ENCODE assay signal across 8 cellular contexts in genomic region chr16:2560798-2561133, GRCh38. TPM values are rescaled to one million over a fixed set of nuclear protein-coding genes. Genes with fewer than 3 reads are reported as not detected.
A peak's percentile ranks its signal among the peaks of the same experiment; 100 is the strongest.
DNase-seq lines count a peak whose midpoint lies in the region; ATAC-seq, FAIRE-seq and TF ChIP-seq lines count a peak whose summit lies in the region.
"Not testable (repeated sequence)": the region's sequence is repeated elsewhere in the genome, so short reads cannot be mapped to it uniquely, and the experiment has no call there.

No MANE protein-coding gene starts in this region.

- not testable (repeated sequence) for H3K27me3 Mint-ChIP-seq in activated CD4-positive, alpha-beta memory T cell treated with anti-CD3 and anti-CD28 coated beads, Interleukin-2, amount 10 ng/mL, durations not matched to agents 7 days and 5 days

- not testable (repeated sequence) for H4K20me1 ChIP-seq in DND-41 (ENCODE audit: insufficient read depth, low read length); K562 (replicated peaks; ENCODE audit: control insufficient read depth, insufficient read depth, low read length)

- H3K4me2 ChIP-seq in DND-41 (ENCODE audit: insufficient read depth, low read length); K562 (ENCODE audit: insufficient read depth, low read length): not testable (repeated sequence)

- peak; percentile 34; the same call in 1 of the 2 replicates for TF ChIP-seq RAD21 in Ishikawa (IDR thresholded peaks at IDR 0.05; ENCODE audit: low read depth)
- not testable (repeated sequence) for TF ChIP-seq RAD21 in K562 (CRISPR knock-in tag; conservative IDR thresholded peaks at IDR 0.05 in 1 of 2, IDR thresholded peaks at IDR 0.05 in 1 of 2)

- BruUV-seq in K562 (replicated peaks; lab: Mats Ljungman, UMichigan) = not testable (repeated sequence)

- H3K36me3 ChIP-seq in DND-41 (ENCODE audit: insufficient read depth, low read length); K562 (ENCODE audit: control insufficient read depth, insufficient read depth, low read length); heart left ventricle; pancreas: not testable (repeated sequence)

- peak; percentile 88 for FAIRE-seq in K562 (lab: Jason Lieb, UNC)
- not testable (repeated sequence) for FAIRE-seq in pancreas (lab: Jason Lieb, UNC)

- CTCF ChIA-PET in activated CD4-positive, alpha-beta memory T cell treated with anti-CD3 and anti-CD28 coated beads, Interleukin-2, amount 10 ng/mL, durations not matched to agents 7 days and 5 days (lab: Charles Lee); K562 (lab: Yijun Ruan, JAX; ENCODE audit: low intra/inter-chr PET ratio): not testable (repeated sequence)

- intact Hi-C loops in K562 (cut with micrococcal nuclease); heart left ventricle (cut with DNase I); pancreas (cut with DNase I): not testable (repeated sequence)

- POLR2A ChIA-PET in activated CD4-positive, alpha-beta memory T cell treated with anti-CD3 and anti-CD28 coated beads, Interleukin-2, amount 10 ng/mL, durations not matched to agents 7 days and 5 days (lab: Charles Lee); K562 (lab: Yijun Ruan, JAX): not testable (repeated sequence)

- H3K9me3 Mint-ChIP-seq in activated CD4-positive, alpha-beta memory T cell treated with anti-CD3 and anti-CD28 coated beads, Interleukin-2, amount 10 ng/mL, durations not matched to agents 7 days and 5 days = not testable (repeated sequence)

- 0% methylated on average over 1 of the region's 4 CpGs for WGBS in K562 (ENCODE audit: insufficient coverage, low coverage, missing lambda C conversion rate)
- whole genome bisulfite sequencing in heart left ventricle, 4 donors = 0 to 7% methylated on average over 2 of the region's 4 CpGs; no CpG with 5 or more reads in 2 of the 4 donors
- 8 to 11% methylated on average over 2 of the region's 4 CpGs for WGBS in pancreas, 2 donors

- H3K4me1 Mint-ChIP-seq in activated CD4-positive, alpha-beta memory T cell treated with anti-CD3 and anti-CD28 coated beads, Interleukin-2, amount 10 ng/mL, durations not matched to agents 7 days and 5 days = not testable (repeated sequence)

- not testable (repeated sequence) for H3K4me3 Mint-ChIP-seq in activated CD4-positive, alpha-beta memory T cell treated with anti-CD3 and anti-CD28 coated beads, Interleukin-2, amount 10 ng/mL, durations not matched to agents 7 days and 5 days

- in situ Hi-C loops in K562 (cut with MboI) = not testable (repeated sequence)

- not testable (repeated sequence) for TF ChIP-seq POLR2A in K562 (conservative IDR thresholded peaks at IDR 0.05); heart left ventricle (IDR thresholded peaks at IDR 0.05)

- not testable (repeated sequence) for H3K27ac ChIP-seq in DND-41 (ENCODE audit: low read length); K562 (ENCODE audit: extremely low read depth, low read depth, low read length); heart left ventricle; pancreas

- ATAC-seq in DND-41 (ENCODE audit: insufficient read depth, low read depth) = peak; percentile 92
- ATAC-seq in GM21723 (IDR thresholded peaks at IDR 0.05; ENCODE audit: unreplicated experiment) = peak; percentile 40
- peak; percentile 99 for ATAC-seq in K562
- peak; percentile 63 to 91 (median 78) for ATAC-seq in heart left ventricle
- ATAC-seq in pancreas = peak; percentile 80 to 97 (median 92)

- not testable (repeated sequence) for H3K79me2 ChIP-seq in DND-41 (ENCODE audit: insufficient read depth, low read length); K562 (ENCODE audit: control insufficient read depth, insufficient read depth, low read length)

- not testable (repeated sequence) for H3K4me3 ChIP-seq in DND-41 (ENCODE audit: low read depth in 1 of 2, low read length in 2 of 2); K562; heart left ventricle; pancreas

- TF ChIP-seq EP300 in Ishikawa (IDR thresholded peaks at IDR 0.05; ENCODE audit: borderline replicate concordance); K562 (IDR thresholded peaks at IDR 0.05; ENCODE audit: low read length): not testable (repeated sequence)

- peak; percentile 33 for TF ChIP-seq CTCF in DND-41 (IDR thresholded peaks at IDR 0.05; ENCODE audit: borderline replicate concordance, extremely low read depth, low read length, poor library complexity, severe bottlenecking)
- peak in 2 of 3 experiments; percentile 36 to 37; a peak in 4 of 6 replicates for TF ChIP-seq CTCF in K562 (IDR thresholded peaks at IDR 0.05 in 2 of 3, conservative IDR thresholded peaks at IDR 0.05 in 1 of 3; ENCODE audit: insufficient read depth in 2 of 3, low read depth in 1 of 3, low read length in 3 of 3)
- peak in 11 of 12 donors; percentile 23 to 51 (median 37) for TF ChIP-seq CTCF in heart left ventricle (IDR thresholded peaks at IDR 0.05)
- TF ChIP-seq CTCF in pancreas (IDR thresholded peaks at IDR 0.05) = peak in 3 of 4 donors; percentile 23 to 32 (median 31)

- not testable (repeated sequence) for H3K9me1 ChIP-seq in K562 (ENCODE audit: control insufficient read depth, insufficient read depth, low read length)

- H3K9ac ChIP-seq in DND-41 (ENCODE audit: low read depth, low read length); K562 (ENCODE audit: insufficient read depth in 1 of 2, low read depth in 2 of 2, low read length in 2 of 2): not testable (repeated sequence)

- H3K36me3 Mint-ChIP-seq in activated CD4-positive, alpha-beta memory T cell treated with anti-CD3 and anti-CD28 coated beads, Interleukin-2, amount 10 ng/mL, durations not matched to agents 7 days and 5 days (ENCODE audit: low read depth) = not testable (repeated sequence)

- peak; percentile 69 for DNase-seq in DND-41
- DNase-seq in activated CD4-positive, alpha-beta memory T cell treated with anti-CD3 and anti-CD28 coated beads, Interleukin-2, amount 10 ng/mL, durations not matched to agents 7 days and 5 days = peak; percentile 70
- DNase-seq in K562 (ENCODE audit: extremely low read depth in 1 of 4, low spot score in 3 of 4) = not testable (repeated sequence)
- DNase-seq in heart left ventricle = peak; percentile 49 to 75 (median 58)
- DNase-seq in pancreas = peak; percentile 49 to 87 (median 64)
- peak; percentile 26 for DNase-seq in stimulated activated CD8-positive, alpha-beta memory T cell treated with anti-CD3 and anti-CD28 coated beads, Interleukin-7, amount 100 ng/mL, for 24 hours (ENCODE audit: low read depth)

- H3K4me1 ChIP-seq in DND-41 (ENCODE audit: insufficient read depth, low read length); K562 (replicated peaks in 1 of 2; ENCODE audit: control insufficient read depth in 2 of 2, insufficient read depth in 2 of 2, low read length in 2 of 2); heart left ventricle; pancreas: not testable (repeated sequence)

- H3K27ac Mint-ChIP-seq in activated CD4-positive, alpha-beta memory T cell treated with anti-CD3 and anti-CD28 coated beads, Interleukin-2, amount 10 ng/mL, durations not matched to agents 7 days and 5 days = not testable (repeated sequence)

- H3K27me3 ChIP-seq in DND-41 (ENCODE audit: insufficient read depth, low read length, poor library complexity); K562 (ENCODE audit: control insufficient read depth in 2 of 2, insufficient read depth in 2 of 2, low read length in 2 of 2); heart left ventricle; pancreas: not testable (repeated sequence)

- not testable (repeated sequence) for H2AFZ ChIP-seq in DND-41 (ENCODE audit: low read depth, low read length); K562 (ENCODE audit: low read depth, low read length)

- H3K9me3 ChIP-seq in DND-41 (ENCODE audit: insufficient read depth, low read length, severe bottlenecking); K562 (replicated peaks; ENCODE audit: control insufficient read depth, insufficient read depth, low read depth, low read length); heart left ventricle; pancreas: not testable (repeated sequence)

RNA-seq across cellular contexts. Expression of gene PDPK1, which starts 22.9 kb away (rescaled TPM):
- 10 to 100 TPM; 43.5 to 45.2 TPM for total RNA-seq in activated CD4-positive, alpha-beta memory T cell treated with anti-CD3 and anti-CD28 coated beads, Interleukin-2, amount 10 ng/mL, durations not matched to agents 7 days and 5 days
- 117 and 145 TPM in 2 replicates for total RNA-seq in K562 (2011; cell fraction: chromatin; rRNA removed; ENCODE audit: low replicate concordance)
- total RNA-seq in K562 (2011; cell fraction: nucleolus; rRNA removed) = 53.9 and 57.6 TPM in 2 replicates
- 56.8 and 78.9 TPM in 2 replicates for total RNA-seq in K562 (2011; cell fraction: nucleoplasm; rRNA removed)
- total RNA-seq in K562 (2014; rRNA removed) (11.1 and 16.5 TPM in 2 replicates), K562 (2014; rRNA removed; fragmentation: Illumina TruSeq; extraction: Trizol) (18.7 and 20.4 TPM in 2 replicates), K562 (2015; rRNA removed; fragmentation: Illumina TruSeq; extraction: Trizol) (15.2 and 17.1 TPM in 2 replicates), K562 (2021) (37.2 and 38.9 TPM in 2 replicates), heart left ventricle (10 to 100 TPM; 29.1 to 54.1 (median 40.4) TPM), pancreas (10 to 100 TPM; 24.2 to 34.8 (median 31.9) TPM)
- polyA plus RNA-seq in K562 (2011; rRNA removed) (32.1 and 37.1 TPM in 2 replicates), K562 (2014; fragmentation: Illumina TruSeq; extraction: Trizol) (30.3 and 32.4 TPM in 2 replicates), K562 (2014; fragmentation: Nextera tagmentation; extraction: Ambion mirVana) (1 to 10 TPM; 4.0 to 4.6 TPM), K562 (2014; rRNA removed) (21.3 and 22.3 TPM in 2 replicates), heart left ventricle (10 to 100 TPM; 12.3 to 32.3 TPM), pancreas (10 to 100 TPM; 12.7 to 27.3 TPM)
- polyA plus RNA-seq in K562 (2011; cell fraction: cytosol; rRNA removed) = 18.7 and 25.8 TPM in 2 replicates
- polyA plus RNA-seq in K562 (2011; cell fraction: nucleus; rRNA removed) = 31.1 and 36.8 TPM in 2 replicates
- polyA plus RNA-seq in K562 (2012) = 16.3 and 20.5 TPM in 2 replicates
- 40.3 and 44.0 TPM in 2 replicates for polyA minus RNA-seq in K562 (2011; rRNA and poly(A)+ RNA removed)
- 13.6 and 19.9 TPM in 2 replicates for polyA minus RNA-seq in K562 (2011; cell fraction: cytosol; rRNA and poly(A)+ RNA removed)
- 15.1 and 20.4 TPM in 2 replicates for polyA minus RNA-seq in K562 (2011; cell fraction: nucleus; rRNA and poly(A)+ RNA removed)

RNA-seq across cellular contexts. Expression of gene CEMP1, which starts 29.6 kb away (rescaled TPM):
- under 1 TPM in 1 of 2 experiments, not detected in 1; 0.23 TPM for total RNA-seq in activated CD4-positive, alpha-beta memory T cell treated with anti-CD3 and anti-CD28 coated beads, Interleukin-2, amount 10 ng/mL, durations not matched to agents 7 days and 5 days
- total RNA-seq in K562 (2011; cell fraction: chromatin; rRNA removed; ENCODE audit: low replicate concordance) = 0.21 TPM in 1 of 2 replicates, not detected in the other
- total RNA-seq in K562 (2011; cell fraction: nucleolus; rRNA removed) = 0.39 and 0.83 TPM in 2 replicates
- not detected in 2 replicates for total RNA-seq in K562 (2011; cell fraction: nucleoplasm; rRNA removed)
- total RNA-seq in K562 (2014; rRNA removed) (not detected in 2 replicates), K562 (2014; rRNA removed; fragmentation: Illumina TruSeq; extraction: Trizol) (not detected in 2 replicates), K562 (2015; rRNA removed; fragmentation: Illumina TruSeq; extraction: Trizol) (not detected in 2 replicates), K562 (2021) (not detected in 2 replicates), heart left ventricle (under 1 TPM in 1 of 9 donors, not detected in 8; 0.18 TPM), pancreas (under 1 TPM; 0.12 to 0.92 (median 0.62) TPM)
- polyA plus RNA-seq in K562 (2011; rRNA removed) (not detected in 2 replicates), K562 (2014; fragmentation: Illumina TruSeq; extraction: Trizol) (not detected in 2 replicates), K562 (2014; fragmentation: Nextera tagmentation; extraction: Ambion mirVana) (under 1 TPM in 1 of 2 experiments, not detected in 1; 0.45 TPM), K562 (2014; rRNA removed) (0.05 TPM in 1 of 2 replicates, not detected in the other), heart left ventricle (under 1 TPM; 0.04 to 0.27 TPM), pancreas (1 to 10 TPM; 1.1 to 1.2 TPM)
- polyA plus RNA-seq in K562 (2011; cell fraction: cytosol; rRNA removed) = not detected in 2 replicates
- polyA plus RNA-seq in K562 (2011; cell fraction: nucleus; rRNA removed) = 0.11 TPM in 1 of 2 replicates, not detected in the other
- 3.4 TPM in 1 of 2 replicates, not detected in the other for polyA plus RNA-seq in K562 (2012)
- not detected in 2 replicates for polyA minus RNA-seq in K562 (2011; rRNA and poly(A)+ RNA removed)
- polyA minus RNA-seq in K562 (2011; cell fraction: cytosol; rRNA and poly(A)+ RNA removed) = not detected in 2 replicates
- polyA minus RNA-seq in K562 (2011; cell fraction: nucleus; rRNA and poly(A)+ RNA removed) = 0.13 and 0.33 TPM in 2 replicates

RNA-seq across cellular contexts. Expression of gene AMDHD2, which starts 40.6 kb away (rescaled TPM):
- 10 to 100 TPM; 51.6 to 55.5 TPM for total RNA-seq in activated CD4-positive, alpha-beta memory T cell treated with anti-CD3 and anti-CD28 coated beads, Interleukin-2, amount 10 ng/mL, durations not matched to agents 7 days and 5 days
- 56.1 and 256 TPM in 2 replicates for total RNA-seq in K562 (2011; cell fraction: chromatin; rRNA removed; ENCODE audit: low replicate concordance)
- total RNA-seq in K562 (2011; cell fraction: nucleolus; rRNA removed) = 207 and 245 TPM in 2 replicates
- 104 and 109 TPM in 2 replicates for total RNA-seq in K562 (2011; cell fraction: nucleoplasm; rRNA removed)
- total RNA-seq in K562 (2014; rRNA removed) (39.5 and 48.7 TPM in 2 replicates), K562 (2014; rRNA removed; fragmentation: Illumina TruSeq; extraction: Trizol) (2.0 and 3.6 TPM in 2 replicates), K562 (2015; rRNA removed; fragmentation: Illumina TruSeq; extraction: Trizol) (23.0 and 24.9 TPM in 2 replicates), K562 (2021) (42.3 and 55.1 TPM in 2 replicates), heart left ventricle (10 to 100 TPM in 5 of 9 donors, 1 to 10 TPM in 4; 8.9 to 34.0 (median 11.8) TPM), pancreas (10 to 100 TPM in 4 of 6 donors, 1 to 10 TPM in 2; 8.0 to 18.7 (median 10.9) TPM)
- polyA plus RNA-seq in K562 (2011; rRNA removed) (11.7 and 19.0 TPM in 2 replicates), K562 (2014; fragmentation: Illumina TruSeq; extraction: Trizol) (10.1 and 18.1 TPM in 2 replicates), K562 (2014; fragmentation: Nextera tagmentation; extraction: Ambion mirVana) (under 1 TPM in 1 of 2 experiments, not detected in 1; 0.38 TPM), K562 (2014; rRNA removed) (54.4 and 56.9 TPM in 2 replicates), heart left ventricle (10 to 100 TPM in 1 of 2 donors, 1 to 10 TPM in 1; 9.4 to 13.2 TPM), pancreas (10 to 100 TPM; 27.7 to 36.3 TPM)
- 12.6 and 34.7 TPM in 2 replicates for polyA plus RNA-seq in K562 (2011; cell fraction: cytosol; rRNA removed)
- polyA plus RNA-seq in K562 (2011; cell fraction: nucleus; rRNA removed) = 186 and 323 TPM in 2 replicates
- polyA plus RNA-seq in K562 (2012) = 37.8 and 57.1 TPM in 2 replicates
- 2.0 and 5.0 TPM in 2 replicates for polyA minus RNA-seq in K562 (2011; rRNA and poly(A)+ RNA removed)
- polyA minus RNA-seq in K562 (2011; cell fraction: cytosol; rRNA and poly(A)+ RNA removed) = 11.7 and 14.9 TPM in 2 replicates
- polyA minus RNA-seq in K562 (2011; cell fraction: nucleus; rRNA and poly(A)+ RNA removed) = 48.8 and 59.8 TPM in 2 replicates

RNA-seq across cellular contexts. Expression of gene ATP6V0C, which starts 47.0 kb away (rescaled TPM):
- total RNA-seq in activated CD4-positive, alpha-beta memory T cell treated with anti-CD3 and anti-CD28 coated beads, Interleukin-2, amount 10 ng/mL, durations not matched to agents 7 days and 5 days = 100 to 1,000 TPM; 112 to 125 TPM
- 30.3 and 91.0 TPM in 2 replicates for total RNA-seq in K562 (2011; cell fraction: chromatin; rRNA removed; ENCODE audit: low replicate concordance)
- total RNA-seq in K562 (2011; cell fraction: nucleolus; rRNA removed) = 132 and 138 TPM in 2 replicates
- total RNA-seq in K562 (2011; cell fraction: nucleoplasm; rRNA removed) = 102 and 104 TPM in 2 replicates
- total RNA-seq in K562 (2014; rRNA removed) (28.4 and 48.6 TPM in 2 replicates), K562 (2014; rRNA removed; fragmentation: Illumina TruSeq; extraction: Trizol) (10.2 and 10.8 TPM in 2 replicates), K562 (2015; rRNA removed; fragmentation: Illumina TruSeq; extraction: Trizol) (22.7 and 24.3 TPM in 2 replicates), K562 (2021) (213 and 228 TPM in 2 replicates), heart left ventricle (100 to 1,000 TPM in 7 of 9 donors, 10 to 100 TPM in 2; 61.6 to 209 (median 129) TPM), pancreas (10 to 100 TPM; 39.9 to 92.3 (median 66.8) TPM)
- polyA plus RNA-seq in K562 (2011; rRNA removed) (7.1 and 14.1 TPM in 2 replicates), K562 (2014; fragmentation: Illumina TruSeq; extraction: Trizol) (44.5 and 83.3 TPM in 2 replicates), K562 (2014; fragmentation: Nextera tagmentation; extraction: Ambion mirVana) (1 to 10 TPM; 2.9 to 5.2 TPM), K562 (2014; rRNA removed) (63.0 and 66.3 TPM in 2 replicates), heart left ventricle (100 to 1,000 TPM; 132 to 232 TPM), pancreas (100 to 1,000 TPM in 1 of 2 donors, 10 to 100 TPM in 1; 59.8 to 124 TPM)
- 28.4 and 49.5 TPM in 2 replicates for polyA plus RNA-seq in K562 (2011; cell fraction: cytosol; rRNA removed)
- polyA plus RNA-seq in K562 (2011; cell fraction: nucleus; rRNA removed) = 18.4 and 28.6 TPM in 2 replicates
- 228 and 237 TPM in 2 replicates for polyA plus RNA-seq in K562 (2012)
- polyA minus RNA-seq in K562 (2011; rRNA and poly(A)+ RNA removed) = 4.5 and 5.5 TPM in 2 replicates
- 81.8 and 143 TPM in 2 replicates for polyA minus RNA-seq in K562 (2011; cell fraction: cytosol; rRNA and poly(A)+ RNA removed)
- polyA minus RNA-seq in K562 (2011; cell fraction: nucleus; rRNA and poly(A)+ RNA removed) = 8.2 and 10.8 TPM in 2 replicates

Comparison
In these comparisons a context has a peak if more than half of its experiments do, and no peak if none do; other contexts are left out.
1. ATAC-seq: peak in every context shown above with its lines; median percentile 99 in K562; 92 in DND-41; 92 in pancreas; 78 in heart left ventricle; 40 in GM21723.